In the genomic region with DNA sequence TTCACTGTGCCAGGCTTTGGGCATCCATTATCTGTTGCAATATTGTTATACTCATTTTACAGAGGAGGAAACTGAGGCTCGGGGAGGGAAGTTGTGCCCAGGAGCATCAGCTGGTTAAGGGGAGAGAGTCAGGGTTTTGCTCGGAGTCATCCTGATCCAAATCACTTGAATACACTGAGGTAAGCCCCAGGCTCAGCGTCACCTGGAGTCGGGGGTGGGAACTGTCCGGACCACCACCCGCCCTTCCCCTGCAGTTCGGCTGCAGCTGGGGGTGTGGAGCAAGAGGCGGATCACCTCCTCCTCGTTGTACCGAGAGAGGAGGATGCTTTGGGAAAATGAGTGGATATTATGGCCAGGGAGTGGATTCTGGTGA, we compare ENCODE assay signal across 8 cellular contexts. TPM values are rescaled to one million over a fixed set of nuclear protein-coding genes. Genes with fewer than 3 reads are reported as not detected.
DNase-seq lines count a peak whose midpoint lies in the region; TF ChIP-seq lines count a peak whose summit lies in the region.

No MANE protein-coding gene starts in this region.

- H3F3A ChIP-seq in neural cell (ENCODE audit: insufficient read depth, low read length, poor library complexity, severe bottlenecking): no peaks in the 10 kb centered on the region

- H4K20me1 ChIP-seq in neural cell (ENCODE audit: insufficient read depth): no peaks in the 10 kb centered on the region

- CTCF ChIA-PET in AG04450 (lab: Charles Lee): interaction anchor here (0.7 to 7.7 kb wide), 33 partner anchors 8 to 679 kb away, joined by 3 to 112 read pairs (median 3); no protein-coding TSS in a partner anchor

- POLR2A ChIA-PET in AG04450 (lab: Yijun Ruan, JAX): interaction anchor here (0.7 to 1.4 kb wide), 3 partner anchors 14 to 478 kb away, joined by 3 to 8 read pairs (median 4); partner anchors contain the start of gene ATG7

- TF ChIP-seq CTCF in AG04450 (IDR thresholded peaks at IDR 0.05; ENCODE audit: low read depth, low read length): no peak
- TF ChIP-seq CTCF in neural cell (IDR thresholded peaks at IDR 0.05; ENCODE audit: poor library complexity, severe bottlenecking): no peak

- H3K27ac ChIP-seq in AG04450 (ENCODE audit: low read depth, low read length) (peak overlapping the region; percentile 75), epithelial cell of prostate (peak overlapping the region; percentile 12), neural cell (ENCODE audit: low read length) (no peak overlapping the region)

- no peaks in the 10 kb centered on the region for H3K27me3 ChIP-seq in AG04450 (ENCODE audit: control insufficient read depth, insufficient read depth, low read length)
- peaks cover 56% of the 10 kb centered on the region for H3K27me3 ChIP-seq in NT2/D1 (ENCODE audit: insufficient read depth, insufficient read length)
- H3K27me3 ChIP-seq in neural cell (ENCODE audit: insufficient read depth, low read depth, low read length): peaks cover 46% of the 10 kb centered on the region

- H3K36me3 ChIP-seq in NT2/D1 (ENCODE audit: insufficient read depth, insufficient read length, low read length) (no peaks in the 10 kb centered on the region), neural cell (ENCODE audit: insufficient read depth, low read length) (no peaks in the 10 kb centered on the region)

- no peaks in the 10 kb centered on the region for H3K9me2 ChIP-seq in neural cell (ENCODE audit: insufficient read depth, low read length)

- H2AFZ ChIP-seq in neural cell (ENCODE audit: low read depth, low read length): no peak overlapping the region

- no peak for TF ChIP-seq EP300 in neural cell (conservative IDR thresholded peaks at IDR 0.05; ENCODE audit: poor library complexity, severe bottlenecking)

- peak overlapping the region; percentile 85 for H3K4me3 ChIP-seq in AG04450 (ENCODE audit: low read depth, low read length)
- peak overlapping the region; percentile 62 for H3K4me3 ChIP-seq in NT2/D1 (ENCODE audit: insufficient read length, low read depth)
- peak overlapping the region; percentile 68 for H3K4me3 ChIP-seq in neural cell (ENCODE audit: low read length)

- no peaks in the 10 kb centered on the region for H3K79me2 ChIP-seq in neural cell (replicated peaks; ENCODE audit: insufficient read depth, low read length)

- H3K4me2 ChIP-seq in neural cell (ENCODE audit: low read length): peak overlapping the region; percentile 54

- DNase-seq in AG04450 (ENCODE audit: low read depth, low spot score): no peak
- DNase-seq in NT2/D1 (ENCODE audit: low read depth, low spot score): no peak
- no peak for DNase-seq in epithelial cell of prostate (ENCODE audit: low read depth, low spot score)
- no peak for DNase-seq in occipital lobe (lab: John Stamatoyannopoulos, UW)
- no peak for DNase-seq in stimulated activated naive CD4-positive, alpha-beta T cell treated with Interleukin-2 at 50 U/mL for 16 hours (lab: John Stamatoyannopoulos, UW)
- no peak for DNase-seq in stimulated activated CD4-positive, alpha-beta T cell treated with anti-CD3 and anti-CD28 coated beads, Interleukin-4, amount 100 ng/mL, for 1 hour
- no peak for DNase-seq in Kasumi-1 (lab: John Stamatoyannopoulos, UW)

- H3K9ac ChIP-seq in NT2/D1 (ENCODE audit: insufficient read length, low read depth) (peak overlapping the region; percentile 65), neural cell (ENCODE audit: low read length) (peak overlapping the region; percentile 34)

- TF ChIP-seq RAD21 in neural cell (conservative IDR thresholded peaks at IDR 0.05): no peak

- H3K9me3 ChIP-seq in AG04450 (ENCODE audit: control insufficient read depth, insufficient read depth, low read length): no peaks in the 10 kb centered on the region; the same call in 1 of the 2 replicates
- H3K9me3 ChIP-seq in NT2/D1 (ENCODE audit: insufficient read depth, low read length): no peaks in the 10 kb centered on the region
- no peaks in the 10 kb centered on the region for H3K9me3 ChIP-seq in neural cell (ENCODE audit: low read length)

- peaks cover 5% of the 10 kb centered on the region for H3K4me1 ChIP-seq in NT2/D1 (ENCODE audit: insufficient read depth, insufficient read length)

TF ChIP-seq in neural cell, 6 proteins besides CTCF, POLR2A, EP300 and RAD21:
- TF ChIP-seq EZH2 (IDR thresholded peaks at IDR 0.05; ENCODE audit: borderline replicate concordance, insufficient read depth, low read length, poor library complexity, severe bottlenecking): no peak
- no peak for TF ChIP-seq TAF1 (IDR thresholded peaks at IDR 0.05; ENCODE audit: low read depth)
- no peak for TF ChIP-seq SMC3 (conservative IDR thresholded peaks at IDR 0.05; ENCODE audit: poor library complexity)
- TF ChIP-seq REST (IDR thresholded peaks at IDR 0.05; ENCODE audit: borderline replicate concordance): no peak
- TF ChIP-seq MXI1 (conservative IDR thresholded peaks at IDR 0.05; ENCODE audit: poor library complexity, severe bottlenecking): no peak
- no peak for TF ChIP-seq POLR2AphosphoS5 (IDR thresholded peaks at IDR 0.05)

RNA-seq across cellular contexts. Expression of gene HRH1, which starts 0.6 kb away (rescaled TPM):
- polyA plus RNA-seq in AG04450 (2011; rRNA removed) (24.6 and 25.4 TPM in 2 replicates), neural cell (0.06 and 0.08 TPM in 2 replicates)
- polyA minus RNA-seq in AG04450 (2011; rRNA and poly(A)+ RNA removed): 38.4 and 45.9 TPM in 2 replicates
- 0.23 and 0.49 TPM in 2 replicates for polyA minus RNA-seq in neural cell
- total RNA-seq in occipital lobe: 1.7 TPM

Comparison
In these comparisons a context has a peak if more than half of its experiments do, and no peak if none do; other contexts are left out.
1. RNA of gene HRH1, which starts 0.6 kb away (polyA plus RNA-seq): 24.6 to 25.4 TPM in AG04450; 0.06 to 0.08 TPM in neural cell; every median in the first group is over 10 times any median in the second.
2. Peak in every context shown above with its lines, with median percentiles within 50 percentile points of each other: H3K4me3 ChIP-seq.